Comparison of ENCODE assay signal across 1 cellular context in the genomic region with DNA sequence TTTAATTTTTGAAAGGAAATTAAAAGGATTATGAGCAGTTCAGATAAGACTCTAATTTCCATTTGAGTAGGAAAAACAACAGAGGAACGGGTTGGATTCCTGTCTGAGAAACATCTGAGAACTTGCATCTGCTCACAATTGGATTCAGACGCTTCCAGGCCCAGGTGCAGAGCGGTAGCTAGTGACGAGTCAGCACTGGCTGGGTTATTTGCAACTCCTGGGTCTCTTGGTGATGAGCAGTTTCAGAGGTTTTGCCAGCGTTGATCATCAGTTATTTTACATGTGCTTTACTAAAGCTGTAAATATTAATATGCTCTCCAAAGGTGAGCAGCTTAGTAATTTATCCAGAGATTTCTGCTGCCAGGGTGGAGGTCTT.
TF ChIP-seq lines count a peak whose summit lies in the region.

No MANE protein-coding gene starts in this region.

TF ChIP-seq in H1, 55 proteins besides CTCF, POLR2A, EP300 and RAD21 (continued from another document):
- TF ChIP-seq FOSL1 (IDR thresholded peaks at IDR 0.05; ENCODE audit: insufficient read depth, low read depth, low read length), result no peak
- no peak for TF ChIP-seq RNF2 (IDR thresholded peaks at IDR 0.05; ENCODE audit: borderline replicate concordance, low read depth, low read length, missing control alignments, poor library complexity, severe bottlenecking)
- TF ChIP-seq SP4 (IDR thresholded peaks at IDR 0.05; ENCODE audit: low read length), result no peak
- no peak for TF ChIP-seq NANOG (IDR thresholded peaks at IDR 0.05; ENCODE audit: insufficient read depth, low read depth, low read length, poor library complexity, severe bottlenecking)
- TF ChIP-seq, protein P1, sequence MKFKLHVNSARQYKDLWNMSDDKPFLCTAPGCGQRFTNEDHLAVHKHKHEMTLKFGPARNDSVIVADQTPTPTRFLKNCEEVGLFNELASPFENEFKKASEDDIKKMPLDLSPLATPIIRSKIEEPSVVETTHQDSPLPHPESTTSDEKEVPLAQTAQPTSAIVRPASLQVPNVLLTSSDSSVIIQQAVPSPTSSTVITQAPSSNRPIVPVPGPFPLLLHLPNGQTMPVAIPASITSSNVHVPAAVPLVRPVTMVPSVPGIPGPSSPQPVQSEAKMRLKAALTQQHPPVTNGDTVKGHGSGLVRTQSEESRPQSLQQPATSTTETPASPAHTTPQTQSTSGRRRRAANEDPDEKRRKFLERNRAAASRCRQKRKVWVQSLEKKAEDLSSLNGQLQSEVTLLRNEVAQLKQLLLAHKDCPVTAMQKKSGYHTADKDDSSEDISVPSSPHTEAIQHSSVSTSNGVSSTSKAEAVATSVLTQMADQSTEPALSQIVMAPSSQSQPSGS (IDR thresholded peaks at IDR 0.05; ENCODE audit: low read length), result no peak
- TF ChIP-seq SRF (IDR thresholded peaks at IDR 0.05; ENCODE audit: low read depth, low read length), result no peak
- no peak for TF ChIP-seq SIRT6 (IDR thresholded peaks at IDR 0.05; ENCODE audit: low read length)
- no peak for TF ChIP-seq TCF12 (IDR thresholded peaks at IDR 0.05; ENCODE audit: low read depth, low read length)
- no peak for TF ChIP-seq ZNF274 (IDR thresholded peaks at IDR 0.05; ENCODE audit: borderline replicate concordance, extremely low read depth, low read length)
- no peak for TF ChIP-seq CHD1 (IDR thresholded peaks at IDR 0.05; ENCODE audit: low read depth, low read length)
- no peak for TF ChIP-seq HDAC2 (IDR thresholded peaks at IDR 0.05; ENCODE audit: borderline replicate concordance in 1 of 2, low read depth in 2 of 2, low read length in 2 of 2)
- TF ChIP-seq GTF2F1 (IDR thresholded peaks at IDR 0.05; ENCODE audit: borderline replicate concordance, low read depth, low read length), result no peak
- TF ChIP-seq HDAC6 (IDR thresholded peaks at IDR 0.05; ENCODE audit: low read depth, low read length), result no peak
- no peak for TF ChIP-seq SIN3A (conservative IDR thresholded peaks at IDR 0.05 in 1 of 2, IDR thresholded peaks at IDR 0.05 in 1 of 2; ENCODE audit: low read depth in 1 of 2, low read length in 2 of 2)
- no peak for TF ChIP-seq CTBP2 (IDR thresholded peaks at IDR 0.05; ENCODE audit: borderline replicate concordance, insufficient read depth, insufficient read length, low read length)
- TF ChIP-seq KDM4A (IDR thresholded peaks at IDR 0.05; ENCODE audit: low read depth, low read length, severe bottlenecking), result no peak
